1 cellular context compared by ENCODE assay signal in the genomic region with DNA sequence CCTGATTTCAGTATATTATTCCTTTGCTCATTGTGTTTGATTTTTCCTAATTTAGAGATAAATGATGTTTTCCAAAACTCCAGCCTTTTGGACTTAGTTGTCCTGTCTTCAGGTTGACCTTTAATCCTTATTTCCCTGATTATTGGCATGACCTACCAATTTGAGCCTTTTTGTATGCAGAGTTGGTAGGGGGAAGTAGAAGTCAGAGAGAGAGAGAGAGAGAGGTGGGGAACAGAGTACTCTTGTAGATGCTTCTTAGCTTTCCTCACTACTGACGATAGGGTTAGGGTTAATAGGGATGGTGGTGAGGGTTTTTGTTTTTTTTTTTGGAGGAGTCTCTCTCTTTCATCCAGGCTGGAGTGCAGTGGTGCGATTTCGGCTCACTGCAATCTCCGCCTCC.
TF ChIP-seq lines count a peak whose summit lies in the region.

No MANE protein-coding gene starts in this region.

TF ChIP-seq in GM23338, 12 proteins besides CTCF, POLR2A, EP300 and RAD21 (continued from another document):
- TF ChIP-seq, protein P1, sequence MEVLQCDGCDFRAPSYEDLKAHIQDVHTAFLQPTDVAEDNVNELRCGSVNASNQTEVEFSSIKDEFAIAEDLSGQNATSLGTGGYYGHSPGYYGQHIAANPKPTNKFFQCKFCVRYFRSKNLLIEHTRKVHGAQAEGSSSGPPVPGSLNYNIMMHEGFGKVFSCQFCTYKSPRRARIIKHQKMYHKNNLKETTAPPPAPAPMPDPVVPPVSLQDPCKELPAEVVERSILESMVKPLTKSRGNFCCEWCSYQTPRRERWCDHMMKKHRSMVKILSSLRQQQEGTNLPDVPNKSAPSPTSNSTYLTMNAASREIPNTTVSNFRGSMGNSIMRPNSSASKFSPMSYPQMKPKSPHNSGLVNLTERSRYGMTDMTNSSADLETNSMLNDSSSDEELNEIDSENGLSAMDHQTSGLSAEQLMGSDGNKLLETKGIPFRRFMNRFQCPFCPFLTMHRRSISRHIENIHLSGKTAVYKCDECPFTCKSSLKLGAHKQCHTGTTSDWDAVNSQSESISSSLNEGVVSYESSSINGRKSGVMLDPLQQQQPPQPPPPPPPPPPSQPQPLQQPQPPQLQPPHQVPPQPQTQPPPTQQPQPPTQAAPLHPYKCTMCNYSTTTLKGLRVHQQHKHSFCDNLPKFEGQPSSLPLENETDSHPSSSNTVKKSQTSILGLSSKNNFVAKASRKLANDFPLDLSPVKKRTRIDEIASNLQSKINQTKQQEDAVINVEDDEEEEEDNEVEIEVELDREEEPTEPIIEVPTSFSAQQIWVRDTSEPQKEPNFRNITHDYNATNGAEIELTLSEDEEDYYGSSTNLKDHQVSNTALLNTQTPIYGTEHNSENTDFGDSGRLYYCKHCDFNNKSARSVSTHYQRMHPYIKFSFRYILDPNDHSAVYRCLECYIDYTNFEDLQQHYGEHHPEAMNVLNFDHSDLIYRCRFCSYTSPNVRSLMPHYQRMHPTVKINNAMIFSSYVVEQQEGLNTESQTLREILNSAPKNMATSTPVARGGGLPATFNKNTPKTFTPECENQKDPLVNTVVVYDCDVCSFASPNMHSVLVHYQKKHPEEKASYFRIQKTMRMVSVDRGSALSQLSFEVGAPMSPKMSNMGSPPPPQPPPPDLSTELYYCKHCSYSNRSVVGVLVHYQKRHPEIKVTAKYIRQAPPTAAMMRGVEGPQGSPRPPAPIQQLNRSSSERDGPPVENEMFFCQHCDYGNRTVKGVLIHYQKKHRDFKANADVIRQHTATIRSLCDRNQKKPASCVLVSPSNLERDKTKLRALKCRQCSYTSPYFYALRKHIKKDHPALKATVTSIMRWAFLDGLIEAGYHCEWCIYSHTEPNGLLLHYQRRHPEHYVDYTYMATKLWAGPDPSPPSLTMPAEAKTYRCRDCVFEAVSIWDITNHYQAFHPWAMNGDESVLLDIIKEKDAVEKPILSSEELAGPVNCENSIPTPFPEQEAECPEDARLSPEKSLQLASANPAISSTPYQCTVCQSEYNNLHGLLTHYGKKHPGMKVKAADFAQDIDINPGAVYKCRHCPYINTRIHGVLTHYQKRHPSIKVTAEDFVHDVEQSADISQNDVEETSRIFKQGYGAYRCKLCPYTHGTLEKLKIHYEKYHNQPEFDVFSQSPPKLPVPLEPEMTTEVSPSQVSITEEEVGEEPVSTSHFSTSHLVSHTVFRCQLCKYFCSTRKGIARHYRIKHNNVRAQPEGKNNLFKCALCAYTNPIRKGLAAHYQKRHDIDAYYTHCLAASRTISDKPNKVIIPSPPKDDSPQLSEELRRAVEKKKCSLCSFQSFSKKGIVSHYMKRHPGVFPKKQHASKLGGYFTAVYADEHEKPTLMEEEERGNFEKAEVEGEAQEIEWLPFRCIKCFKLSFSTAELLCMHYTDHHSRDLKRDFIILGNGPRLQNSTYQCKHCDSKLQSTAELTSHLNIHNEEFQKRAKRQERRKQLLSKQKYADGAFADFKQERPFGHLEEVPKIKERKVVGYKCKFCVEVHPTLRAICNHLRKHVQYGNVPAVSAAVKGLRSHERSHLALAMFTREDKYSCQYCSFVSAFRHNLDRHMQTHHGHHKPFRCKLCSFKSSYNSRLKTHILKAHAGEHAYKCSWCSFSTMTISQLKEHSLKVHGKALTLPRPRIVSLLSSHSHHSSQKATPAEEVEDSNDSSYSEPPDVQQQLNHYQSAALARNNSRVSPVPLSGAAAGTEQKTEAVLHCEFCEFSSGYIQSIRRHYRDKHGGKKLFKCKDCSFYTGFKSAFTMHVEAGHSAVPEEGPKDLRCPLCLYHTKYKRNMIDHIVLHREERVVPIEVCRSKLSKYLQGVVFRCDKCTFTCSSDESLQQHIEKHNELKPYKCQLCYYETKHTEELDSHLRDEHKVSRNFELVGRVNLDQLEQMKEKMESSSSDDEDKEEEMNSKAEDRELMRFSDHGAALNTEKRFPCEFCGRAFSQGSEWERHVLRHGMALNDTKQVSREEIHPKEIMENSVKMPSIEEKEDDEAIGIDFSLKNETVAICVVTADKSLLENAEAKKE (CRISPR knock-in tag; IDR thresholded peaks at IDR 0.05), result no peak
- TF ChIP-seq EZH2phosphoT487 (IDR thresholded peaks at IDR 0.05; ENCODE audit: unreplicated experiment) (no peak), JUNB (IDR thresholded peaks at IDR 0.05; ENCODE audit: unreplicated experiment) (no peak)
- TF ChIP-seq, protein P2, sequence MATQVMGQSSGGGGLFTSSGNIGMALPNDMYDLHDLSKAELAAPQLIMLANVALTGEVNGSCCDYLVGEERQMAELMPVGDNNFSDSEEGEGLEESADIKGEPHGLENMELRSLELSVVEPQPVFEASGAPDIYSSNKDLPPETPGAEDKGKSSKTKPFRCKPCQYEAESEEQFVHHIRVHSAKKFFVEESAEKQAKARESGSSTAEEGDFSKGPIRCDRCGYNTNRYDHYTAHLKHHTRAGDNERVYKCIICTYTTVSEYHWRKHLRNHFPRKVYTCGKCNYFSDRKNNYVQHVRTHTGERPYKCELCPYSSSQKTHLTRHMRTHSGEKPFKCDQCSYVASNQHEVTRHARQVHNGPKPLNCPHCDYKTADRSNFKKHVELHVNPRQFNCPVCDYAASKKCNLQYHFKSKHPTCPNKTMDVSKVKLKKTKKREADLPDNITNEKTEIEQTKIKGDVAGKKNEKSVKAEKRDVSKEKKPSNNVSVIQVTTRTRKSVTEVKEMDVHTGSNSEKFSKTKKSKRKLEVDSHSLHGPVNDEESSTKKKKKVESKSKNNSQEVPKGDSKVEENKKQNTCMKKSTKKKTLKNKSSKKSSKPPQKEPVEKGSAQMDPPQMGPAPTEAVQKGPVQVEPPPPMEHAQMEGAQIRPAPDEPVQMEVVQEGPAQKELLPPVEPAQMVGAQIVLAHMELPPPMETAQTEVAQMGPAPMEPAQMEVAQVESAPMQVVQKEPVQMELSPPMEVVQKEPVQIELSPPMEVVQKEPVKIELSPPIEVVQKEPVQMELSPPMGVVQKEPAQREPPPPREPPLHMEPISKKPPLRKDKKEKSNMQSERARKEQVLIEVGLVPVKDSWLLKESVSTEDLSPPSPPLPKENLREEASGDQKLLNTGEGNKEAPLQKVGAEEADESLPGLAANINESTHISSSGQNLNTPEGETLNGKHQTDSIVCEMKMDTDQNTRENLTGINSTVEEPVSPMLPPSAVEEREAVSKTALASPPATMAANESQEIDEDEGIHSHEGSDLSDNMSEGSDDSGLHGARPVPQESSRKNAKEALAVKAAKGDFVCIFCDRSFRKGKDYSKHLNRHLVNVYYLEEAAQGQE (IDR thresholded peaks at IDR 0.05; ENCODE audit: unreplicated experiment), result no peak
